ENCODE assay signal across 1 cellular context in genomic region chr9:135370411-135371375, GRCh38.
TF ChIP-seq lines count a peak whose summit lies in the region.

No MANE protein-coding gene starts in this region.

TF ChIP-seq in WTC11, 78 proteins besides CTCF, POLR2A, EP300 and RAD21 (continued from another document):
- no peak for TF ChIP-seq ZNF425 (CRISPR knock-in tag; conservative IDR thresholded peaks at IDR 0.05)
- no peak for TF ChIP-seq TCF7 (CRISPR knock-in tag; IDR thresholded peaks at IDR 0.05; ENCODE audit: low read depth)
- TF ChIP-seq ZNF416 (CRISPR knock-in tag; IDR thresholded peaks at IDR 0.05) = no peak
- TF ChIP-seq FOXP4 (CRISPR knock-in tag; IDR thresholded peaks at IDR 0.05) = no peak
- no peak for TF ChIP-seq ATF2 (CRISPR knock-in tag; IDR thresholded peaks at IDR 0.05; ENCODE audit: borderline replicate concordance, low read depth)
- no peak for TF ChIP-seq ZNF121 (CRISPR knock-in tag; IDR thresholded peaks at IDR 0.05)
- no peak for TF ChIP-seq ZNF317 (CRISPR knock-in tag; IDR thresholded peaks at IDR 0.05; ENCODE audit: borderline replicate concordance, low read depth)
- TF ChIP-seq SOX15 (CRISPR knock-in tag; IDR thresholded peaks at IDR 0.05) = no peak
- TF ChIP-seq, protein P1, sequence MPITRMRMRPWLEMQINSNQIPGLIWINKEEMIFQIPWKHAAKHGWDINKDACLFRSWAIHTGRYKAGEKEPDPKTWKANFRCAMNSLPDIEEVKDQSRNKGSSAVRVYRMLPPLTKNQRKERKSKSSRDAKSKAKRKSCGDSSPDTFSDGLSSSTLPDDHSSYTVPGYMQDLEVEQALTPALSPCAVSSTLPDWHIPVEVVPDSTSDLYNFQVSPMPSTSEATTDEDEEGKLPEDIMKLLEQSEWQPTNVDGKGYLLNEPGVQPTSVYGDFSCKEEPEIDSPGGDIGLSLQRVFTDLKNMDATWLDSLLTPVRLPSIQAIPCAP (CRISPR knock-in tag; IDR thresholded peaks at IDR 0.05) = no peak
- no peak for TF ChIP-seq FOXP1 (CRISPR knock-in tag; IDR thresholded peaks at IDR 0.05; ENCODE audit: borderline replicate concordance)
- TF ChIP-seq MXD4 (CRISPR knock-in tag; IDR thresholded peaks at IDR 0.05; ENCODE audit: borderline replicate concordance) = no peak
- TF ChIP-seq, protein P2, sequence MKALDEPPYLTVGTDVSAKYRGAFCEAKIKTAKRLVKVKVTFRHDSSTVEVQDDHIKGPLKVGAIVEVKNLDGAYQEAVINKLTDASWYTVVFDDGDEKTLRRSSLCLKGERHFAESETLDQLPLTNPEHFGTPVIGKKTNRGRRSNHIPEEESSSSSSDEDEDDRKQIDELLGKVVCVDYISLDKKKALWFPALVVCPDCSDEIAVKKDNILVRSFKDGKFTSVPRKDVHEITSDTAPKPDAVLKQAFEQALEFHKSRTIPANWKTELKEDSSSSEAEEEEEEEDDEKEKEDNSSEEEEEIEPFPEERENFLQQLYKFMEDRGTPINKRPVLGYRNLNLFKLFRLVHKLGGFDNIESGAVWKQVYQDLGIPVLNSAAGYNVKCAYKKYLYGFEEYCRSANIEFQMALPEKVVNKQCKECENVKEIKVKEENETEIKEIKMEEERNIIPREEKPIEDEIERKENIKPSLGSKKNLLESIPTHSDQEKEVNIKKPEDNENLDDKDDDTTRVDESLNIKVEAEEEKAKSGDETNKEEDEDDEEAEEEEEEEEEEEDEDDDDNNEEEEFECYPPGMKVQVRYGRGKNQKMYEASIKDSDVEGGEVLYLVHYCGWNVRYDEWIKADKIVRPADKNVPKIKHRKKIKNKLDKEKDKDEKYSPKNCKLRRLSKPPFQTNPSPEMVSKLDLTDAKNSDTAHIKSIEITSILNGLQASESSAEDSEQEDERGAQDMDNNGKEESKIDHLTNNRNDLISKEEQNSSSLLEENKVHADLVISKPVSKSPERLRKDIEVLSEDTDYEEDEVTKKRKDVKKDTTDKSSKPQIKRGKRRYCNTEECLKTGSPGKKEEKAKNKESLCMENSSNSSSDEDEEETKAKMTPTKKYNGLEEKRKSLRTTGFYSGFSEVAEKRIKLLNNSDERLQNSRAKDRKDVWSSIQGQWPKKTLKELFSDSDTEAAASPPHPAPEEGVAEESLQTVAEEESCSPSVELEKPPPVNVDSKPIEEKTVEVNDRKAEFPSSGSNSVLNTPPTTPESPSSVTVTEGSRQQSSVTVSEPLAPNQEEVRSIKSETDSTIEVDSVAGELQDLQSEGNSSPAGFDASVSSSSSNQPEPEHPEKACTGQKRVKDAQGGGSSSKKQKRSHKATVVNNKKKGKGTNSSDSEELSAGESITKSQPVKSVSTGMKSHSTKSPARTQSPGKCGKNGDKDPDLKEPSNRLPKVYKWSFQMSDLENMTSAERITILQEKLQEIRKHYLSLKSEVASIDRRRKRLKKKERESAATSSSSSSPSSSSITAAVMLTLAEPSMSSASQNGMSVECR (CRISPR knock-in tag; IDR thresholded peaks at IDR 0.05; ENCODE audit: borderline replicate concordance) = no peak
- TF ChIP-seq, protein P3, sequence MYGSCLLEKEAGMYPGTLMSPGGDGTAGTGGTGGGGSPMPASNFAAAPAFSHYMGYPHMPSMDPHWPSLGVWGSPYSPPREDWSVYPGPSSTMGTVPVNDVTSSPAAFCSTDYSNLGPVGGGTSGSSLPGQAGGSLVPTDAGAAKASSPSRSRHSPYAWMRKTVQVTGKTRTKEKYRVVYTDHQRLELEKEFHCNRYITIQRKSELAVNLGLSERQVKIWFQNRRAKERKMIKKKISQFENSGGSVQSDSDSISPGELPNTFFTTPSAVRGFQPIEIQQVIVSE (CRISPR knock-in tag; IDR thresholded peaks at IDR 0.05; ENCODE audit: borderline replicate concordance) = no peak
- no peak for TF ChIP-seq OVOL2 (CRISPR knock-in tag; IDR thresholded peaks at IDR 0.05; ENCODE audit: borderline replicate concordance)
- no peak for TF ChIP-seq ETV6 (CRISPR knock-in tag; IDR thresholded peaks at IDR 0.05)
- no peak for TF ChIP-seq USF1 (CRISPR knock-in tag; IDR thresholded peaks at IDR 0.05)
TF ChIP-seq in WTC11: peak in this region for 0.
